ENCODE assay signal across 1 cellular context in genomic region chr12:71492604-71493003, GRCh38.
TF ChIP-seq lines count a peak whose summit lies in the region.

No MANE protein-coding gene starts in this region.

TF ChIP-seq in HepG2, 621 proteins besides CTCF, POLR2A, EP300 and RAD21 (continued from another document and continues in another):
- TF ChIP-seq ZHX2 (IDR thresholded peaks at IDR 0.05; ENCODE audit: low read depth) (no peak), ZHX2 (CRISPR knock-in tag; IDR thresholded peaks at IDR 0.05; ENCODE audit: borderline replicate concordance) (no peak), ETV5 (CRISPR knock-in tag; IDR thresholded peaks at IDR 0.05; ENCODE audit: borderline replicate concordance) (no peak), ZBTB40 (IDR thresholded peaks at IDR 0.05) (no peak), ZBTB40 (CRISPR knock-in tag; IDR thresholded peaks at IDR 0.05) (no peak), RXRB (CRISPR knock-in tag; IDR thresholded peaks at IDR 0.05; ENCODE audit: borderline replicate concordance) (no peak), ZNF615 (CRISPR knock-in tag; IDR thresholded peaks at IDR 0.05; ENCODE audit: borderline replicate concordance) (no peak), ZNF710 (CRISPR knock-in tag; IDR thresholded peaks at IDR 0.05; ENCODE audit: borderline replicate concordance) (peak; percentile 78; the same call in 1 of the 2 replicates), ZNF660 (CRISPR knock-in tag; IDR thresholded peaks at IDR 0.05; ENCODE audit: borderline replicate concordance, low read depth) (no peak), SRY (CRISPR knock-in tag; IDR thresholded peaks at IDR 0.05) (no peak), ATF5 (CRISPR knock-in tag; IDR thresholded peaks at IDR 0.05; ENCODE audit: low read depth) (no peak), ZNF496 (CRISPR knock-in tag; IDR thresholded peaks at IDR 0.05; ENCODE audit: insufficient replicate concordance) (no peak), ZNF281 (CRISPR knock-in tag; IDR thresholded peaks at IDR 0.05; ENCODE audit: borderline replicate concordance) (no peak), ZNF850 (CRISPR knock-in tag; conservative IDR thresholded peaks at IDR 0.05) (no peak), TP53 (CRISPR knock-in tag; conservative IDR thresholded peaks at IDR 0.05) (no peak), RFX1 (IDR thresholded peaks at IDR 0.05) (no peak), ZNF839 (CRISPR knock-in tag; IDR thresholded peaks at IDR 0.05; ENCODE audit: borderline replicate concordance) (no peak), ARID4A (CRISPR knock-in tag; IDR thresholded peaks at IDR 0.05; ENCODE audit: borderline replicate concordance) (no peak), ASH2L (IDR thresholded peaks at IDR 0.05; ENCODE audit: insufficient read length, low read depth, low read length) (peak; percentile 23), PBX3 (CRISPR knock-in tag; IDR thresholded peaks at IDR 0.05; ENCODE audit: borderline replicate concordance) (no peak), FOXO4 (CRISPR knock-in tag; conservative IDR thresholded peaks at IDR 0.05) (no peak)
